Comparison of ENCODE assay signal across 8 cellular contexts in genomic region chr17:38702166-38702899, GRCh38. TPM values are rescaled to one million over a fixed set of nuclear protein-coding genes. Genes with fewer than 3 reads are reported as not detected.
DNase-seq lines count a peak whose midpoint lies in the region; ATAC-seq, FAIRE-seq and TF ChIP-seq lines count a peak whose summit lies in the region.

No MANE protein-coding gene starts in this region.

- H3K36me3 Mint-ChIP-seq in GM23338 (ENCODE audit: low read depth) (peaks cover 4% of the 10 kb centered on the region; the same call in 1 of the 3 replicates), astrocyte (ENCODE audit: low read depth, unreplicated experiment) (no peaks in the 10 kb centered on the region)

- H4K20me1 ChIP-seq in GM23338 (replicated peaks; ENCODE audit: insufficient read depth): peaks cover 21% of the 10 kb centered on the region
- peaks cover 12% of the 10 kb centered on the region for H4K20me1 ChIP-seq in astrocyte (ENCODE audit: insufficient read depth, low read length)

- H3K4me1 Mint-ChIP-seq in GM23338 (peaks cover 43% of the 10 kb centered on the region), astrocyte (ENCODE audit: low read depth, unreplicated experiment) (peaks cover 15% of the 10 kb centered on the region)

- FAIRE-seq in astrocyte (lab: Jason Lieb, UNC): no peak
- FAIRE-seq in urothelium cell line (lab: Jason Lieb, UNC): no peak

- H3F3A ChIP-seq in GM23338 (replicated peaks; ENCODE audit: low read depth): peaks cover 45% of the 10 kb centered on the region

- H3K9me2 ChIP-seq in GM23338 (ENCODE audit: insufficient read depth): no peaks in the 10 kb centered on the region

- H3K4me3 ChIP-seq in GM23338 (peak overlapping the region; percentile 67), astrocyte (ENCODE audit: insufficient read depth, low read depth, low read length) (peak overlapping the region; percentile 64)

- H2AFZ ChIP-seq in GM23338: peak overlapping the region; percentile 93
- peak overlapping the region; percentile 84 for H2AFZ ChIP-seq in astrocyte (ENCODE audit: low read depth, low read length)

- no peak overlapping the region for H3K27ac ChIP-seq in GM23338 (ENCODE audit: low read depth)
- H3K27ac ChIP-seq in astrocyte (ENCODE audit: low read depth, low read length): peak overlapping the region; percentile 8

- no peak for TF ChIP-seq CTCF in GM23338 (conservative IDR thresholded peaks at IDR 0.05; ENCODE audit: low read depth in 2 of 2)
- no peak for TF ChIP-seq CTCF in astrocyte (IDR thresholded peaks at IDR 0.05; ENCODE audit: insufficient read depth, low read depth, low read length)

- H3K36me3 ChIP-seq in GM23338 (ENCODE audit: insufficient read depth): no peaks in the 10 kb centered on the region
- H3K36me3 ChIP-seq in astrocyte (ENCODE audit: insufficient read depth, low read length): no peaks in the 10 kb centered on the region

- peak; percentile 51 for ATAC-seq in GM23338

- H3K9me3 Mint-ChIP-seq in GM23338 (peaks cover 5% of the 10 kb centered on the region; the same call in 2 of the 3 replicates), astrocyte (ENCODE audit: unreplicated experiment) (peaks cover 3% of the 10 kb centered on the region)

- H3K4me2 ChIP-seq in GM23338 (peak overlapping the region; percentile 79), astrocyte (ENCODE audit: low read length) (peak overlapping the region; percentile 92)

- peak; percentile 62 for DNase-seq in DMS114 treated with DMSO at 0.1 percent for 48 hours (lab: John Stamatoyannopoulos, UW; ENCODE audit: unreplicated experiment)
- DNase-seq in GM23338 (ENCODE audit: low spot score): peak; percentile 83
- peak; percentile 69 to 88 (median 87) for DNase-seq in NCI-H1417 (lab: John Stamatoyannopoulos, UW)
- DNase-seq in T-helper 2 cell: peak; percentile 66 to 92 (median 73)
- DNase-seq in astrocyte (ENCODE audit: low read depth): peak; percentile 64
- peak; percentile 91 for DNase-seq in hepatic stellate cell (ENCODE audit: low spot score)
- peak; percentile 80 for DNase-seq in putamen (ENCODE audit: low spot score)
- DNase-seq in urothelium cell line (ENCODE audit: low spot score): peak; percentile 90

- H3K9me3 ChIP-seq in astrocyte (ENCODE audit: insufficient read depth, low read depth, low read length): no peaks in the 10 kb centered on the region

- peak overlapping the region; percentile 77 for H3K9ac ChIP-seq in astrocyte (ENCODE audit: low read length)

- H3K27me3 ChIP-seq in GM23338 (ENCODE audit: insufficient read depth): peaks cover 91% of the 10 kb centered on the region
- H3K27me3 ChIP-seq in astrocyte (ENCODE audit: insufficient read depth, low read length): peaks cover 15% of the 10 kb centered on the region

- peaks cover 88% of the 10 kb centered on the region for H3K27me3 Mint-ChIP-seq in GM23338 (ENCODE audit: insufficient read depth, low read depth, poor library complexity)
- H3K27me3 Mint-ChIP-seq in astrocyte (ENCODE audit: low read depth, unreplicated experiment): peaks cover 23% of the 10 kb centered on the region

- peak overlapping the region; percentile 80 for H3K4me3 Mint-ChIP-seq in GM23338
- peak overlapping the region; percentile 81 for H3K4me3 Mint-ChIP-seq in astrocyte (ENCODE audit: unreplicated experiment)

- H3K27ac Mint-ChIP-seq in GM23338 (no peak overlapping the region), astrocyte (ENCODE audit: unreplicated experiment) (peak overlapping the region; percentile 66)

- H3K79me2 ChIP-seq in GM23338 (replicated peaks; ENCODE audit: insufficient read depth): no peaks in the 10 kb centered on the region
- peaks cover 13% of the 10 kb centered on the region for H3K79me2 ChIP-seq in astrocyte (ENCODE audit: insufficient read depth, low read length)

- H3K4me1 ChIP-seq in GM23338 (ENCODE audit: insufficient read depth) (peaks cover 29% of the 10 kb centered on the region), astrocyte (ENCODE audit: insufficient read depth, low read length) (peaks cover 41% of the 10 kb centered on the region)

TF ChIP-seq in GM23338, 12 proteins besides CTCF, POLR2A, EP300 and RAD21:
- TF ChIP-seq REST (IDR thresholded peaks at IDR 0.05; ENCODE audit: unreplicated experiment) (no peak), EZH2 (IDR thresholded peaks at IDR 0.05; ENCODE audit: low read depth, unreplicated experiment) (peak; percentile 74)
TF ChIP-seq in GM23338: peak in this region for 1.

RNA-seq across cellular contexts. Expression of gene MLLT6, which starts 2.7 kb away (rescaled TPM):
- 2.8 and 3.3 TPM in 2 replicates for total RNA-seq in GM23338 (2014; rRNA removed; shearing (Covaris generic))
- polyA plus RNA-seq in GM23338 (2016; fragmentation: Nextera tagmentation; extraction: Ambion mirVana): 1.8 and 2.6 TPM in 2 replicates
- total RNA-seq in astrocyte: 18.1 and 20.9 TPM in 2 replicates

RNA-seq across cellular contexts. Expression of gene EPOP, which starts 27.6 kb away (rescaled TPM):
- total RNA-seq in GM23338 (2014; rRNA removed; shearing (Covaris generic)): 1.7 and 2.4 TPM in 2 replicates
- 0.42 and 0.82 TPM in 2 replicates for polyA plus RNA-seq in GM23338 (2016; fragmentation: Nextera tagmentation; extraction: Ambion mirVana)
- total RNA-seq in astrocyte: 2.4 and 4.1 TPM in 2 replicates

RNA-seq across cellular contexts. Expression of gene CISD3, which starts 27.8 kb away (rescaled TPM):
- total RNA-seq in GM23338 (2014; rRNA removed; shearing (Covaris generic)): 0.94 and 3.4 TPM in 2 replicates
- polyA plus RNA-seq in GM23338 (2016; fragmentation: Nextera tagmentation; extraction: Ambion mirVana): 8.9 and 9.9 TPM in 2 replicates
- total RNA-seq in astrocyte: 12.0 and 13.1 TPM in 2 replicates

RNA-seq across cellular contexts. Expression of gene PCGF2, which starts 45.8 kb away (rescaled TPM):
- 21.1 and 23.4 TPM in 2 replicates for total RNA-seq in GM23338 (2014; rRNA removed; shearing (Covaris generic))
- polyA plus RNA-seq in GM23338 (2016; fragmentation: Nextera tagmentation; extraction: Ambion mirVana): 51.9 and 60.9 TPM in 2 replicates
- 68.2 and 73.7 TPM in 2 replicates for total RNA-seq in astrocyte

RNA-seq across cellular contexts. Expression of gene PSMB3, which starts 50.2 kb away (rescaled TPM):
- total RNA-seq in GM23338 (2014; rRNA removed; shearing (Covaris generic)): 250 and 270 TPM in 2 replicates
- polyA plus RNA-seq in GM23338 (2016; fragmentation: Nextera tagmentation; extraction: Ambion mirVana): 523 and 558 TPM in 2 replicates
- 166 and 191 TPM in 2 replicates for total RNA-seq in astrocyte
